In the genomic region with DNA sequence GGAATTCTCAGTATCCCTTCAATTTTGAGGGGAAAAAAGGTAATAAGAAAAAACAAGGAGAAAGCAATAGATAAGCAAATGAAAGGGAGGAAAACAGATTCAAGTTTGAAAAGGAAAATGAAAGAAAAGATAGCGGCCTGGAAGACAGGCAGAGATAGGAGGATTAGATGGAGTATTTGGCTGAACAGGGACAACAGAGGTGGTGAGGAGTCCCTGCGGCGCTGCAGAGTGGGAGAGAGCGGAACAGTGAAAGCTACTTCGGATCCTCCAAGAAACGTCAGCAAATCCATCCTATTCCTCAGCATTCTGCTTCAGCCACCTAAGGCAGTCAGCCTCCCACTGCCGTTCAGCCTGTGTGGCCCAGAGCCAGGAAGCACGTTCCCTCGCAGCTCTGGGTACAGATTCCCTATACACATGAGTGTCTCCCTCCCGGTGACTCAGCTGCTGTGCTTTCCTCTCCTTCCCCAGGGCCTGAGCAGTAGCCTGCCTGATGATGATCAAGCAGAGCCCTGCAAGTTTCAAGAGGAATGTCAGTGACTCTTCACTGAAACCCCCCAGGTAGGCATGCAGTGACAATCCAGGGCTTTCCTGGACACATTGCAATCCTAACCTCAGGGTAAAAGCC, we compare ENCODE assay signal across 8 cellular contexts. TPM values are rescaled to one million over a fixed set of nuclear protein-coding genes. Genes with fewer than 3 reads are reported as not detected.
DNase-seq lines count a peak whose midpoint lies in the region; ATAC-seq, FAIRE-seq and TF ChIP-seq lines count a peak whose summit lies in the region.
"Had no signal": no experiment of that assay in that cellular context is flagged by ENCODE, and none has a peak within 500 bp of the region (broad histone marks: within the 10 kb centered on the region; RNA-seq: fewer than 3 reads in every experiment).

No MANE protein-coding gene starts in this region.

- intact Hi-C loops in left ventricle myocardium superior (cut with micrococcal nuclease): no loop called here
- intact Hi-C loops in CD4-positive, alpha-beta T cell (cut with DNase I, micrococcal nuclease): no loop called here

- no peak for FAIRE-seq in GM19239 (lab: Jason Lieb, UNC)

- no peak overlapping the region for H3K27ac Mint-ChIP-seq in CD4-positive, alpha-beta T cell

- peaks cover 20% of the 10 kb centered on the region for H3K4me1 ChIP-seq in smooth muscle cell (ENCODE audit: low read depth)

- CTCF ChIA-PET in CD4-positive, alpha-beta T cell (lab: Charles Lee): interaction anchor here (0.6 kb wide), 1 partner anchor 15 kb away, joined by 3 read pairs; no protein-coding TSS in a partner anchor

- peak overlapping the region; percentile 100 for H3K27ac ChIP-seq in smooth muscle cell (ENCODE audit: low read depth)
- H3K27ac ChIP-seq in CD4-positive, alpha-beta T cell (ENCODE audit: low read depth, low read length): no peak overlapping the region

- H3F3A ChIP-seq in smooth muscle cell (ENCODE audit: low read depth): peaks cover 13% of the 10 kb centered on the region

- H3K9me3 Mint-ChIP-seq in CD4-positive, alpha-beta T cell: no peaks in the 10 kb centered on the region
- H3K9me3 Mint-ChIP-seq: neural crest cell had no signal

- H3K9me3 ChIP-seq in smooth muscle cell (replicated peaks; ENCODE audit: low read depth): no peaks in the 10 kb centered on the region
- H3K9me3 ChIP-seq in CD4-positive, alpha-beta T cell (ENCODE audit: control insufficient read depth, low read length): no peaks in the 10 kb centered on the region

- H3K36me3 Mint-ChIP-seq in CD4-positive, alpha-beta T cell (ENCODE audit: low read depth): no peaks in the 10 kb centered on the region

- WGBS in smooth muscle cell (ENCODE audit: low lambda C conversion rate): 6% methylated on average over 10 of the region's 10 CpGs

- peaks cover 1% of the 10 kb centered on the region for H3K4me1 Mint-ChIP-seq in CD4-positive, alpha-beta T cell (ENCODE audit: low read depth)

- H2AFZ ChIP-seq in smooth muscle cell (ENCODE audit: low read depth): peak overlapping the region; percentile 14

- TF ChIP-seq CTCF in WI38 (IDR thresholded peaks at IDR 0.05; ENCODE audit: low read depth, low read length) (no peak), smooth muscle cell (IDR thresholded peaks at IDR 0.05; ENCODE audit: borderline replicate concordance, insufficient read depth, poor library complexity, severe bottlenecking) (no peak)
- TF ChIP-seq CTCF in CD4-positive, alpha-beta T cell (IDR thresholded peaks at IDR 0.05): no peak

- H3K36me3 ChIP-seq in smooth muscle cell (ENCODE audit: low read depth): no peaks in the 10 kb centered on the region

- POLR2A ChIA-PET in CD4-positive, alpha-beta T cell (lab: Charles Lee): no interaction called here

- no peaks in the 10 kb centered on the region for H3K27me3 ChIP-seq in smooth muscle cell (ENCODE audit: low read depth)
- H3K27me3 ChIP-seq in CD4-positive, alpha-beta T cell (ENCODE audit: control insufficient read depth, insufficient read depth, low read length): peaks cover 4% of the 10 kb centered on the region

- H3K9ac ChIP-seq in smooth muscle cell (ENCODE audit: low read depth): peak overlapping the region; percentile 90

- H3K4me3 ChIP-seq in WI38 (ENCODE audit: low read depth, low read length): peak overlapping the region; percentile 47
- peak overlapping the region; percentile 32 for H3K4me3 ChIP-seq in smooth muscle cell

- H3K4me2 ChIP-seq in smooth muscle cell: peak overlapping the region; percentile 78

- H3K79me2 ChIP-seq in smooth muscle cell (ENCODE audit: low read depth): no peaks in the 10 kb centered on the region

- ATAC-seq in left ventricle myocardium superior (peak; percentile 80), GM19397 (IDR thresholded peaks at IDR 0.05; ENCODE audit: unreplicated experiment) (no peak)
- ATAC-seq in CD4-positive, alpha-beta T cell (ENCODE audit: poor library complexity): no peak

- H4K20me1 ChIP-seq in smooth muscle cell (ENCODE audit: low read depth): no peaks in the 10 kb centered on the region

- peaks cover 28% of the 10 kb centered on the region for H3K27me3 Mint-ChIP-seq in CD4-positive, alpha-beta T cell

- no peak overlapping the region for H3K4me3 Mint-ChIP-seq in CD4-positive, alpha-beta T cell
- H3K4me3 Mint-ChIP-seq: neural crest cell had no signal

- peak; percentile 95 for DNase-seq in HT1080 (ENCODE audit: low read depth)
- peak; percentile 62 for DNase-seq in left ventricle myocardium superior
- peak; percentile 34 for DNase-seq in smooth muscle cell (lab: John Stamatoyannopoulos, UW; ENCODE audit: unreplicated experiment)
- no peak for DNase-seq in CD4-positive, alpha-beta T cell
- DNase-seq in GM19239 (ENCODE audit: insufficient read length, low spot score): no peak

RNA-seq across cellular contexts. Expression of gene CDYL, which starts 43.4 kb away (rescaled TPM):
- total RNA-seq in HT1080 (2014; rRNA removed; shearing (Covaris generic)): 21.2 and 28.4 TPM in 2 replicates
- polyA plus RNA-seq in HT1080 (2015; cell fraction: cytosol; rRNA removed): 22.9 and 23.5 TPM in 2 replicates
- 19.4 and 19.5 TPM in 2 replicates for polyA plus RNA-seq in HT1080 (2015; cell fraction: nucleus; rRNA removed)
- total RNA-seq in left ventricle myocardium superior (31.8 TPM), smooth muscle cell (34.5 and 49.9 TPM in 2 replicates)
- 28.7 and 37.2 TPM in 2 replicates for polyA plus RNA-seq in smooth muscle cell
- total RNA-seq in CD4-positive, alpha-beta T cell: 10 to 100 TPM; 23.8 to 23.9 TPM

Comparison
In these comparisons a context has a peak if more than half of its experiments do, and no peak if none do; other contexts are left out.
1. DNase-seq: peak in HT1080 (single experiment), left ventricle myocardium superior (single experiment) and smooth muscle cell (single experiment); none in CD4-positive, alpha-beta T cell (0 of 10) and GM19239 (single experiment).